ENCODE assay signal across 11 cellular contexts in genomic region chr15:34993877-34994276, GRCh38. TPM values are rescaled to one million over a fixed set of nuclear protein-coding genes. Genes with fewer than 3 reads are reported as not detected.
DNase-seq lines count a peak whose midpoint lies in the region; ATAC-seq and TF ChIP-seq lines count a peak whose summit lies in the region.
"Had no signal": no experiment of that assay in that cellular context is flagged by ENCODE, and none has a peak within 500 bp of the region (broad histone marks: within the 10 kb centered on the region; RNA-seq: fewer than 3 reads in every experiment).

No MANE protein-coding gene starts in this region.

- no peak overlapping the region for H3K9ac ChIP-seq in mammary epithelial cell (ENCODE audit: insufficient read depth, low read length)

- H3K9me3 ChIP-seq in mammary epithelial cell (replicated peaks; ENCODE audit: insufficient read depth, low read length), result no peaks in the 10 kb centered on the region
- no peaks in the 10 kb centered on the region for H3K9me3 ChIP-seq in breast epithelium
- H3K9me3 ChIP-seq in suprapubic skin, result no peaks in the 10 kb centered on the region

- ATAC-seq in HG02571 (IDR thresholded peaks at IDR 0.05; ENCODE audit: unreplicated experiment) (peak; percentile 94), HG03521 (IDR thresholded peaks at IDR 0.05; ENCODE audit: unreplicated experiment) (peak; percentile 96), left ventricle myocardium superior (no peak)

- H3K27ac ChIP-seq in mammary epithelial cell (ENCODE audit: insufficient read depth, low read depth, low read length) (no peak overlapping the region), breast epithelium (no peak overlapping the region), suprapubic skin (peak overlapping the region; percentile 18)

- 90% methylated on average over 4 of the region's 4 CpGs for WGBS in mammary epithelial cell (ENCODE audit: low coverage, missing lambda C conversion rate)
- WGBS in suprapubic skin, result 88% methylated on average over 4 of the region's 4 CpGs

- H3K4me3 ChIP-seq in mammary epithelial cell (replicated peaks in 1 of 3; ENCODE audit: insufficient read depth in 1 of 3, low read depth in 2 of 3, low read length in 3 of 3), result no peak overlapping the region
- H3K4me3 ChIP-seq in breast epithelium, result no peak overlapping the region
- no peak overlapping the region for H3K4me3 ChIP-seq in suprapubic skin

- TF ChIP-seq EP300 in suprapubic skin (IDR thresholded peaks at IDR 0.05), result no peak

- in situ Hi-C loops in mammary epithelial cell (cut with MboI; ENCODE audit: low sequenced_read_pairs in 2 of 2), result no loop called here

- CTCF ChIA-PET in mammary epithelial cell (lab: Charles Lee; ENCODE audit: low non-redundant PET), result no interaction called here

- dilution Hi-C loops in mammary epithelial cell (cut with HindIII; ENCODE audit: low sequenced_read_pairs), result no loop called here

- intact Hi-C loops in mammary epithelial cell (cut with micrococcal nuclease) (no loop called here), breast epithelium (cut with DNase I; ENCODE audit: low total_unique reads) (no loop called here), left ventricle myocardium superior (cut with micrococcal nuclease) (no loop called here)

- no peaks in the 10 kb centered on the region for H3K79me2 ChIP-seq in mammary epithelial cell (ENCODE audit: insufficient read depth, low read length)

- BruUV-seq in mammary epithelial cell (replicated peaks; lab: Mats Ljungman, UMichigan), result no TSS peak

- DNase-seq in mammary epithelial cell (no peak), breast epithelium (ENCODE audit: low spot score in 2 of 2) (no peak), suprapubic skin (ENCODE audit: low spot score in 2 of 2) (no peak), NCI-H1048 (lab: John Stamatoyannopoulos, UW) (no peak), T1000 (lab: John Stamatoyannopoulos, UW) (no peak), left ventricle myocardium superior (no peak)
- DNase-seq: AML-193, head of caudate nucleus, NCI-H187 had no signal

- no peak for TF ChIP-seq CTCF in mammary epithelial cell (conservative IDR thresholded peaks at IDR 0.05 in 1 of 2, IDR thresholded peaks at IDR 0.05 in 1 of 2; ENCODE audit: extremely low read depth in 1 of 2, insufficient read depth in 1 of 2, low read depth in 1 of 2, low read length in 2 of 2)
- TF ChIP-seq CTCF in breast epithelium (IDR thresholded peaks at IDR 0.05), result no peak
- TF ChIP-seq CTCF in suprapubic skin (IDR thresholded peaks at IDR 0.05), result no peak

- peak overlapping the region; percentile 41 for H2AFZ ChIP-seq in mammary epithelial cell (ENCODE audit: low read depth, low read length)

- H3K4me2 ChIP-seq in mammary epithelial cell (ENCODE audit: insufficient read depth, low read depth, low read length), result no peak overlapping the region

- TF ChIP-seq POLR2A in breast epithelium (IDR thresholded peaks at IDR 0.05), result no peak
- TF ChIP-seq POLR2A in suprapubic skin (IDR thresholded peaks at IDR 0.05), result no peak

- H3K27me3 ChIP-seq in mammary epithelial cell (ENCODE audit: insufficient read depth, low read length), result no peaks in the 10 kb centered on the region
- H3K27me3 ChIP-seq in breast epithelium, result no peaks in the 10 kb centered on the region
- no peaks in the 10 kb centered on the region for H3K27me3 ChIP-seq in suprapubic skin

- H4K20me1 ChIP-seq in mammary epithelial cell (ENCODE audit: insufficient read depth, low read length), result no peaks in the 10 kb centered on the region

- H3K4me1 ChIP-seq in mammary epithelial cell (ENCODE audit: insufficient read depth, low read length) (peaks cover 15% of the 10 kb centered on the region), breast epithelium (no peaks in the 10 kb centered on the region), suprapubic skin (peaks cover 30% of the 10 kb centered on the region)

- H3K36me3 ChIP-seq in mammary epithelial cell (ENCODE audit: insufficient read depth, low read length), result no peaks in the 10 kb centered on the region
- no peaks in the 10 kb centered on the region for H3K36me3 ChIP-seq in breast epithelium
- no peaks in the 10 kb centered on the region for H3K36me3 ChIP-seq in suprapubic skin

RNA-seq across cellular contexts. Expression of gene ZNF770, which starts 5.8 kb away (rescaled TPM):
- total RNA-seq in mammary epithelial cell (10 to 100 TPM; 41.7 to 45.3 TPM), breast epithelium (10 to 100 TPM; 22.7 to 38.8 (median 28.2) TPM), suprapubic skin (10 to 100 TPM; 42.4 to 71.1 (median 46.2) TPM), left ventricle myocardium superior (57.1 TPM)
- 14.2 TPM for polyA plus RNA-seq in mammary epithelial cell
- 8.1 TPM for polyA minus RNA-seq in mammary epithelial cell

RNA-seq across cellular contexts. Expression of gene AQR, which starts 24.3 kb away (rescaled TPM):
- total RNA-seq in mammary epithelial cell (10 to 100 TPM; 24.8 to 30.0 TPM), breast epithelium (10 to 100 TPM; 23.0 to 51.4 (median 34.4) TPM), suprapubic skin (10 to 100 TPM; 21.8 to 41.1 (median 25.7) TPM), left ventricle myocardium superior (11.0 TPM)
- 19.6 TPM for polyA plus RNA-seq in mammary epithelial cell
- polyA minus RNA-seq in mammary epithelial cell, result 12.6 TPM
